1 cellular context compared by ENCODE assay signal in genomic region chr1:208108646-208109330, GRCh38.
TF ChIP-seq lines count a peak whose summit lies in the region.

No MANE protein-coding gene starts in this region.

TF ChIP-seq in SK-N-SH, 30 proteins besides CTCF, POLR2A, EP300 and RAD21 (continued from another document):
- TF ChIP-seq REST (IDR thresholded peaks at IDR 0.05; ENCODE audit: low read depth, low read length) (no peak), FOSL2 (IDR thresholded peaks at IDR 0.05; ENCODE audit: borderline replicate concordance, low read depth) (no peak), ELF1 (IDR thresholded peaks at IDR 0.05) (no peak), MAX (IDR thresholded peaks at IDR 0.05; ENCODE audit: low read depth) (no peak)
TF ChIP-seq in SK-N-SH: peak in this region for 0.
